In the genomic region with DNA sequence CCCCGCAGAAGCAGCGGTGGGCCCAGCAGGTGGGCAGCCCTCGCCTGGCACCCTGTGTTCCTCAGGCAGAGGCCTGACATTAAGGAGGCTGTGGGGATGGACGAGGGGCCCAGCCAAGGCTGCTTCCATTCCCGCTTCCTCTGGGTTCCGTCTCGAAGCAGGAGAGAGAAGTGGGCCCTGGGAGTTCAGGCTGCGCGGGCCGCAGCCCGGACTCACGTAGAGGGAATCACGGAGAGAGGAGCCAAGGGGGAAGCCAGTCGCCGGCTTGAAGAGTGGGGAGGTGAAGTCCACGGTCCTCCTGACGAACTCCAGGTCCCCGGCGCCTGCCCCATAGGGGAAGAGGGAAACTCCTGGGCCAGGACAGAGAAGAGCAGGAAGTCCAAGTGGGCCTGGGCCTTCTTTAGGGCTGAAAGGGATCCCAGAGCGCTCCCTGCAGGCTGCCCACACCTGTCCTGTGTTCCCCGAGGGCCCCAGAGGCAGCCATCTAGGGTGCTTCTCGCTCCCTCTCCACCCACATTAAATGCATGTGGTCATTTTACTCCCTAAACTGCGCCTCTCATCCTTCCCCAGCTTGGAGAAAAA, we compare ENCODE assay signal across 13 cellular contexts. TPM values are rescaled to one million over a fixed set of nuclear protein-coding genes. Genes with fewer than 3 reads are reported as not detected.
DNase-seq lines count a peak whose midpoint lies in the region; ATAC-seq, FAIRE-seq and TF ChIP-seq lines count a peak whose summit lies in the region.
"Had no signal": no experiment of that assay in that cellular context is flagged by ENCODE, and none has a peak within 500 bp of the region (broad histone marks: within the 10 kb centered on the region; RNA-seq: fewer than 3 reads in every experiment).

No MANE protein-coding gene starts in this region.

- no peaks in the 10 kb centered on the region for H3K27me3 Mint-ChIP-seq in activated CD4-positive, alpha-beta T cell treated with anti-CD3 and anti-CD28 coated beads, Interleukin-2, amount 10 ng/mL, durations not matched to agents 7 days and 5 days
- no peaks in the 10 kb centered on the region for H3K27me3 Mint-ChIP-seq in natural killer cell (ENCODE audit: low read depth in 2 of 2)
- no peaks in the 10 kb centered on the region for H3K27me3 Mint-ChIP-seq in activated T-cell treated with anti-CD3 and anti-CD28 coated beads, Interleukin-2, amount 50 U/mL, for 4 hours (ENCODE audit: low read depth)

- peaks cover 8% of the 10 kb centered on the region for H3K36me3 Mint-ChIP-seq in activated CD4-positive, alpha-beta T cell treated with anti-CD3 and anti-CD28 coated beads, Interleukin-2, amount 10 ng/mL, durations not matched to agents 7 days and 5 days (ENCODE audit: low read depth)
- no peaks in the 10 kb centered on the region for H3K36me3 Mint-ChIP-seq in natural killer cell
- no peaks in the 10 kb centered on the region for H3K36me3 Mint-ChIP-seq in activated T-cell treated with anti-CD3 and anti-CD28 coated beads, Interleukin-2, amount 50 U/mL, for 4 hours (ENCODE audit: insufficient read depth)
- H3K36me3 Mint-ChIP-seq: CD14-positive monocyte had no signal

- DNase-seq in activated CD4-positive, alpha-beta T cell treated with anti-CD3 and anti-CD28 coated beads, Interleukin-2, amount 10 ng/mL, durations not matched to agents 7 days and 5 days = peak; percentile 0
- DNase-seq in activated CD4-positive, alpha-beta T cell treated with anti-CD3 and anti-CD28 coated beads for 48 hours = no peak
- peak; percentile 3 for DNase-seq in natural killer cell
- no peak for DNase-seq in GM12891 (ENCODE audit: insufficient read length, low spot score)
- DNase-seq in COLO829 (ENCODE audit: low spot score) = no peak
- no peak for DNase-seq in activated T-cell treated with anti-CD3 and anti-CD28 coated beads, Interleukin-2, amount 50 U/mL, for 4 hours
- no peak for DNase-seq in amygdala (lab: John Stamatoyannopoulos, UW)
- DNase-seq: H9, Peyer's patch had no signal

- FAIRE-seq in GM12891 (lab: Jason Lieb, UNC) = no peak

- peak; percentile 16 for ATAC-seq in esophagus mucosa
- no peak for ATAC-seq in natural killer cell
- no peak for ATAC-seq in activated T-cell treated with anti-CD3 and anti-CD28 coated beads, Interleukin-2, amount 50 U/mL, for 4 hours

- CTCF ChIA-PET in activated CD4-positive, alpha-beta T cell treated with anti-CD3 and anti-CD28 coated beads, Interleukin-2, amount 10 ng/mL, durations not matched to agents 7 days and 5 days (lab: Charles Lee) = no interaction called here

- no peak for TF ChIP-seq CTCF in natural killer cell (IDR thresholded peaks at IDR 0.05)

- TF ChIP-seq POLR2A in GM12891 (IDR thresholded peaks at IDR 0.05; ENCODE audit: low read depth, low read length) = no peak

- H3K4me3 Mint-ChIP-seq in activated CD4-positive, alpha-beta T cell treated with anti-CD3 and anti-CD28 coated beads, Interleukin-2, amount 10 ng/mL, durations not matched to agents 7 days and 5 days = no peak overlapping the region
- H3K4me3 Mint-ChIP-seq in natural killer cell = no peak overlapping the region
- no peak overlapping the region for H3K4me3 Mint-ChIP-seq in activated T-cell treated with anti-CD3 and anti-CD28 coated beads, Interleukin-2, amount 50 U/mL, for 4 hours
- H3K4me3 Mint-ChIP-seq: CD14-positive monocyte, H9 had no signal

- H3K9me3 Mint-ChIP-seq in activated CD4-positive, alpha-beta T cell treated with anti-CD3 and anti-CD28 coated beads, Interleukin-2, amount 10 ng/mL, durations not matched to agents 7 days and 5 days = peaks cover 15% of the 10 kb centered on the region
- H3K9me3 Mint-ChIP-seq in natural killer cell = peaks cover 4 to 5% of the 10 kb centered on the region in 2 donors
- peaks cover 10% of the 10 kb centered on the region for H3K9me3 Mint-ChIP-seq in activated T-cell treated with anti-CD3 and anti-CD28 coated beads, Interleukin-2, amount 50 U/mL, for 4 hours

- intact Hi-C loops in natural killer cell (cut with micrococcal nuclease) = no loop called here

- no peak overlapping the region for H3K27ac Mint-ChIP-seq in activated CD4-positive, alpha-beta T cell treated with anti-CD3 and anti-CD28 coated beads, Interleukin-2, amount 10 ng/mL, durations not matched to agents 7 days and 5 days
- no peak overlapping the region for H3K27ac Mint-ChIP-seq in natural killer cell
- H3K27ac Mint-ChIP-seq: H9 had no signal

- POLR2A ChIA-PET in activated CD4-positive, alpha-beta T cell treated with anti-CD3 and anti-CD28 coated beads, Interleukin-2, amount 10 ng/mL, durations not matched to agents 7 days and 5 days (lab: Charles Lee) = no interaction called here

- peaks cover 10% of the 10 kb centered on the region for H3K4me1 Mint-ChIP-seq in activated CD4-positive, alpha-beta T cell treated with anti-CD3 and anti-CD28 coated beads, Interleukin-2, amount 10 ng/mL, durations not matched to agents 7 days and 5 days
- H3K4me1 Mint-ChIP-seq in natural killer cell = peaks cover 9 to 23% of the 10 kb centered on the region in 2 donors
- H3K4me1 Mint-ChIP-seq in activated T-cell treated with anti-CD3 and anti-CD28 coated beads, Interleukin-2, amount 50 U/mL, for 4 hours (ENCODE audit: low read depth) = peaks cover 3% of the 10 kb centered on the region
- H3K4me1 Mint-ChIP-seq: CD14-positive monocyte, H9 had no signal

TF ChIP-seq in GM12891, 5 proteins besides CTCF, POLR2A, EP300 and RAD21:
- TF ChIP-seq PAX5 (IDR thresholded peaks at IDR 0.05; ENCODE audit: insufficient read depth, low read length, severe bottlenecking) (no peak), TAF1 (IDR thresholded peaks at IDR 0.05; ENCODE audit: low read depth, low read length) (no peak)

RNA-seq across cellular contexts. Expression of gene MUC4, which starts 37.7 kb away (rescaled TPM):
- under 1 TPM; under 0.01 to 0.15 TPM for total RNA-seq in activated CD4-positive, alpha-beta T cell treated with anti-CD3 and anti-CD28 coated beads, Interleukin-2, amount 10 ng/mL, durations not matched to agents 7 days and 5 days
- total RNA-seq in esophagus mucosa (43.5 TPM), natural killer cell (1 to 10 TPM in 1 of 3 donors, under 1 TPM in 2; 0.05 to 1.7 (median 0.38) TPM)
- polyA plus RNA-seq in GM12891 (2012; ENCODE audit: low read depth, missing spikeins) = 1.2 TPM
- under 1 TPM; 0.08 to 0.24 (median 0.13) TPM for total RNA-seq in activated T-cell treated with anti-CD3 and anti-CD28 coated beads, Interleukin-2, amount 50 U/mL, for 4 hours
- total RNA-seq: SK-MEL-5 had no signal
- polyA plus RNA-seq: AG04450, CD14-positive monocyte had no signal

RNA-seq across cellular contexts. Expression of gene MUC20, which starts 53.3 kb away (rescaled TPM):
- total RNA-seq in activated CD4-positive, alpha-beta T cell treated with anti-CD3 and anti-CD28 coated beads, Interleukin-2, amount 10 ng/mL, durations not matched to agents 7 days and 5 days = 1 to 10 TPM; 1.2 to 1.4 TPM
- 34.9 TPM for total RNA-seq in esophagus mucosa
- 10 to 100 TPM in 1 of 3 donors, 1 to 10 TPM in 2; 4.1 to 11.4 (median 5.9) TPM for total RNA-seq in natural killer cell
- polyA plus RNA-seq in GM12891 (2012; ENCODE audit: low read depth, missing spikeins) = 0.72 TPM
- under 1 TPM; 0.63 to 0.95 (median 0.63) TPM for total RNA-seq in activated T-cell treated with anti-CD3 and anti-CD28 coated beads, Interleukin-2, amount 50 U/mL, for 4 hours
- total RNA-seq: H9, SK-MEL-5 had no signal
- polyA plus RNA-seq: CD14-positive monocyte had no signal

Comparison
In these comparisons a context has a peak if more than half of its experiments do, and no peak if none do; other contexts are left out.
1. DNase-seq: peak in activated CD4-positive, alpha-beta T cell treated with anti-CD3 and anti-CD28 coated beads, Interleukin-2, amount 10 ng/mL, durations not matched to agents 7 days and 5 days (single experiment) and natural killer cell (single experiment); none in activated CD4-positive, alpha-beta T cell treated with anti-CD3 and anti-CD28 coated beads for 48 hours (single experiment), GM12891 (single experiment), COLO829 (single experiment), activated T-cell treated with anti-CD3 and anti-CD28 coated beads, Interleukin-2, amount 50 U/mL, for 4 hours (single experiment) and amygdala (0 of 56).
2. RNA of gene MUC4, which starts 37.7 kb away (total RNA-seq): 43.5 TPM in esophagus mucosa (single experiment); 0.05 to 1.7 TPM in natural killer cell, under 0.01 to 0.15 TPM in activated CD4-positive, alpha-beta T cell treated with anti-CD3 and anti-CD28 coated beads, Interleukin-2, amount 10 ng/mL, durations not matched to agents 7 days and 5 days and 0.08 to 0.24 TPM in activated T-cell treated with anti-CD3 and anti-CD28 coated beads, Interleukin-2, amount 50 U/mL, for 4 hours; every median in the first group is over 10 times any median in the second.